In the genomic region with DNA sequence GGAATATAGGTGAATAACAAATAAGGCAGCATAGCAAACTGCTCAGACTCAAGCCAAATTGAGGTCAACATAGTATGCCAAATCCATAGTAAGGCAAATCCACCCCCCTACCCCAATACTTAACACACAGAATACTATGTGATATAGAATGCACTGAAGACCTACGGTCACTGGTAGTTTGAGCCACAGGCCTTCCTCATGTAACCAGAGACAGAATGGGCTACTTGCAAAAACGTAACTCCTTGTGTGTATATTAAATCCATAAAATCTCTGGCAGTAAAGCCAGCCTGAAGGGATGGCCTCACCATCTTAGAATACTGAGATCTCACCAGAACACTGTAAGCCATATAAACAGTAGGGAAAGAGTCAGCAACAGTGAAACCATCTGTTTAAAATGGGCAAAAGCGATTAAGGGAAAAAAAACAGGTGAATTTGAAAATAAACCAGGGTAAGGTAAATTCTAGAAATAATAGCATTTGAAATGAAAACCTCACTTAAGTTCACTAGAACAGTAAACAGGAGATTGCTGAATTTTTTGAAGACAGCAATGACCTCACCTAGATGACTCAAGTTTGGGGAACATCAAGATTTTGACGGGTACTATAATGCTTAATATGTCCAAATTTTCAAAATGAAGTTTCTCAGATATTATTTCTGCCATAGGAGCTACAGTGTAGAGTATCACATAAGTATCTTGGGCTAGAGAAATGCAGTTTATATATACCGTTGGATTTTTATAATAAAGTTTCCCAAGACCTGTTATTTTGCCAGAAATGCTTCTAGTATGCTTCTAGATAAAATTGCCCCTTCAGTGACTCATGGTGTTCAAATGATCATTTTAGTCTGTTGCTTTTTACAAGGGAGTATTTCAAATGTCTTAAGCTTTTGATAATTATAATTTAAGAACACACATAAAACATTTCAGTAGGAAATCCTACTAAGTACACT, we compare ENCODE assay signal across 9 cellular contexts. TPM values are rescaled to one million over a fixed set of nuclear protein-coding genes. Genes with fewer than 3 reads are reported as not detected.
DNase-seq lines count a peak whose midpoint lies in the region; ATAC-seq and TF ChIP-seq lines count a peak whose summit lies in the region.
"Had no signal": no experiment of that assay in that cellular context is flagged by ENCODE, and none has a peak within 500 bp of the region (broad histone marks: within the 10 kb centered on the region; RNA-seq: fewer than 3 reads in every experiment).

No MANE protein-coding gene starts in this region.

- H3K56ac ChIP-seq in H9 (ENCODE audit: insufficient read length, low read depth, low read length) = no peak overlapping the region

- H3K4me3 ChIP-seq in CD8-positive, alpha-beta memory T cell (ENCODE audit: low read length) = no peak overlapping the region
- H3K4me3 ChIP-seq in mesodermal cell (ENCODE audit: extremely low read depth, insufficient read depth, low read length, poor library complexity, severe bottlenecking) = no peak overlapping the region

- H2BK15ac ChIP-seq in H9 (ENCODE audit: low read depth, low read length) = no peak overlapping the region

- no peak overlapping the region for H3K18ac ChIP-seq in H9 (ENCODE audit: insufficient read length, low read depth, low read length)

- H3T11ph ChIP-seq in H9 (ENCODE audit: low read length) = no peak overlapping the region

- no peaks in the 10 kb centered on the region for H3K9me3 ChIP-seq in CD8-positive, alpha-beta memory T cell (ENCODE audit: low read length)
- H3K9me3 ChIP-seq in H9 (ENCODE audit: control insufficient read depth, low read depth, low read length) (no peaks in the 10 kb centered on the region), mesodermal cell (ENCODE audit: control insufficient read depth, low read length) (no peaks in the 10 kb centered on the region)

- peaks cover 42% of the 10 kb centered on the region for H3K4me1 ChIP-seq in CD8-positive, alpha-beta memory T cell (ENCODE audit: insufficient read depth, low read length)
- H3K4me1 ChIP-seq in H9 (ENCODE audit: insufficient read depth, low read length) (no peaks in the 10 kb centered on the region), mesodermal cell (ENCODE audit: control insufficient read depth, insufficient read depth, low read length, poor library complexity, severe bottlenecking) (no peaks in the 10 kb centered on the region)

- no peaks in the 10 kb centered on the region for H3K23me2 ChIP-seq in H9 (ENCODE audit: insufficient read length, low read depth, low read length, poor library complexity, severe bottlenecking)

- peak overlapping the region; percentile 37 to 87 (median 69) for H3K27ac Mint-ChIP-seq in CD8-positive, alpha-beta memory T cell
- peak overlapping the region in 2 of 3 experiments; percentile 81 to 98; a peak in 4 of 7 replicates for H3K27ac Mint-ChIP-seq in H9
- H3K27ac Mint-ChIP-seq in WTC11 = peak overlapping the region; percentile 97

- H3K9me3 Mint-ChIP-seq in CD8-positive, alpha-beta memory T cell = no peaks in the 10 kb centered on the region
- no peaks in the 10 kb centered on the region for H3K9me3 Mint-ChIP-seq in H9
- no peaks in the 10 kb centered on the region for H3K9me3 Mint-ChIP-seq in WTC11

- H4K8ac ChIP-seq in H9 (replicated peaks; ENCODE audit: insufficient read length, low read depth, low read length) = no peak overlapping the region

- no peak overlapping the region for H3K9ac ChIP-seq in H9 (ENCODE audit: extremely low read depth, insufficient read length, low read length)

- no peak overlapping the region for H3K4me2 ChIP-seq in H9 (ENCODE audit: insufficient read depth, insufficient read length, low read length)

- H2BK12ac ChIP-seq in H9 (ENCODE audit: insufficient read length, low read depth, low read length) = no peak overlapping the region

- no peak overlapping the region for H2AK5ac ChIP-seq in H9 (ENCODE audit: insufficient read length, low read length)

- H3K4me1 Mint-ChIP-seq in CD8-positive, alpha-beta memory T cell = peaks cover 72 to 95% (median 89%) of the 10 kb centered on the region in 3 donors
- H3K4me1 Mint-ChIP-seq in H9 = peaks cover 17 to 20% of the 10 kb centered on the region in 2 experiments; a peak in 3 of 4 replicates
- peaks cover 48% of the 10 kb centered on the region for H3K4me1 Mint-ChIP-seq in WTC11

- H2BK5ac ChIP-seq in H9 (ENCODE audit: insufficient read length, low read length) = no peak overlapping the region

- no peak overlapping the region for H4K5ac ChIP-seq in H9 (ENCODE audit: insufficient read length, low read depth, low read length)

- H3K27me3 ChIP-seq in CD8-positive, alpha-beta memory T cell (ENCODE audit: insufficient read depth, low read length, poor library complexity, severe bottlenecking) = no peaks in the 10 kb centered on the region
- no peaks in the 10 kb centered on the region for H3K27me3 ChIP-seq in H9 (ENCODE audit: insufficient read depth, low read length)

- H2BK120ac ChIP-seq in H9 (ENCODE audit: low read depth, low read length, poor library complexity, severe bottlenecking) = no peak overlapping the region

- TF ChIP-seq CTCF in H9 (conservative IDR thresholded peaks at IDR 0.05) (no peak), WTC11 (IDR thresholded peaks at IDR 0.05) (no peak)

- H3K23ac ChIP-seq in H9 (ENCODE audit: insufficient read length, low read depth, low read length) = no peak overlapping the region

- H3K4ac ChIP-seq in H9 (ENCODE audit: low read depth, low read length) = no peak overlapping the region

- no CpG with 5 or more reads among the region's 5 CpGs for WGBS in H9 (ENCODE audit: extremely low coverage, insufficient read length, low lambda C conversion rate)
- 80 to 94% methylated on average over 1 to 3 of the region's 5 CpGs for WGBS in mesodermal cell (ENCODE audit: insufficient coverage in 2 of 2), 2 experiments

- H3K27ac ChIP-seq in CD8-positive, alpha-beta memory T cell (ENCODE audit: low read depth, low read length) = no peak overlapping the region
- H3K27ac ChIP-seq in H9 (ENCODE audit: insufficient read length, low read depth, low read length) (no peak overlapping the region), mesodermal cell (ENCODE audit: low read depth, low read length, severe bottlenecking) (peak overlapping the region; percentile 57)

- DNase-seq in CD8-positive, alpha-beta memory T cell = no peak
- DNase-seq in H9 = no peak
- no peak for DNase-seq in WTC11 (ENCODE audit: low spot score)
- no peak for DNase-seq in NCI-H526 treated with DMSO at 0.1 percent for 48 hours (lab: John Stamatoyannopoulos, UW)
- DNase-seq: EL, NCI-H1694 had no signal

- no peaks in the 10 kb centered on the region for H3K79me1 ChIP-seq in H9 (ENCODE audit: insufficient read depth, low read depth, low read length, poor library complexity, severe bottlenecking)

- H3K27me3 Mint-ChIP-seq in CD8-positive, alpha-beta memory T cell = no peaks in the 10 kb centered on the region
- no peaks in the 10 kb centered on the region; the same call in 1 of the 2 replicates for H3K27me3 Mint-ChIP-seq in H9 (ENCODE audit: low read depth)
- no peaks in the 10 kb centered on the region for H3K27me3 Mint-ChIP-seq in WTC11 (ENCODE audit: low read depth)

- H3K36me3 ChIP-seq in CD8-positive, alpha-beta memory T cell (ENCODE audit: insufficient read depth, low read length) = peaks cover 23% of the 10 kb centered on the region
- H3K36me3 ChIP-seq in mesodermal cell (ENCODE audit: control insufficient read depth, insufficient read depth, low read length) = peaks cover 48% of the 10 kb centered on the region

- CTCF ChIA-PET in CD8-positive, alpha-beta memory T cell (lab: Charles Lee) = interaction anchor here (1.3 to 3.8 kb wide), 3 partner anchors 12 to 97 kb away, joined by 3 to 19 read pairs (median 19); a partner anchor contains a TSS
- CTCF ChIA-PET in WTC11 (lab: Charles Lee) = interaction anchor here (1.8 to 2.2 kb wide), 2 partner anchors 12 to 35 kb away, joined by 6 to 9 read pairs; a partner anchor contains a TSS

- H2BK20ac ChIP-seq in H9 (ENCODE audit: low read depth, low read length, poor library complexity, severe bottlenecking) = no peak overlapping the region

- no peak overlapping the region for H3K14ac ChIP-seq in H9 (ENCODE audit: insufficient read depth, low read length)

- H3K79me2 ChIP-seq in H9 (ENCODE audit: insufficient read depth, low read length) = no peaks in the 10 kb centered on the region

- H3K4me3 Mint-ChIP-seq in CD8-positive, alpha-beta memory T cell = no peak overlapping the region
- H3K4me3 Mint-ChIP-seq in H9 (peak overlapping the region in 1 of 2 experiments; percentile 13; a peak in 1 of 5 replicates), WTC11 (no peak overlapping the region)

- peaks cover 20 to 63% (median 28%) of the 10 kb centered on the region in 3 donors for H3K36me3 Mint-ChIP-seq in CD8-positive, alpha-beta memory T cell
- H3K36me3 Mint-ChIP-seq in H9 (ENCODE audit: insufficient read depth in 1 of 3, low read depth in 3 of 3) (peaks cover 30 to 67% (median 36%) of the 10 kb centered on the region in 3 experiments), WTC11 (peaks cover 50% of the 10 kb centered on the region)

- no peaks in the 10 kb centered on the region for H4K20me1 ChIP-seq in H9 (ENCODE audit: control insufficient read depth, insufficient read depth, insufficient read length)

- ATAC-seq in WTC11 (no peak; the same call in 1 of the 2 replicates), HG03439 (IDR thresholded peaks at IDR 0.05; ENCODE audit: unreplicated experiment) (no peak), HG02870 (IDR thresholded peaks at IDR 0.05; ENCODE audit: unreplicated experiment) (no peak)

- H4K91ac ChIP-seq in H9 (ENCODE audit: insufficient read length, low read depth, low read length) = no peak overlapping the region

- POLR2A ChIA-PET in CD8-positive, alpha-beta memory T cell (lab: Charles Lee) = interaction anchor here (0.6 to 3.7 kb wide), 3 partner anchors 12 to 95 kb away, joined by 3 to 50 read pairs (median 6); a partner anchor contains a TSS
- POLR2A ChIA-PET in WTC11 (lab: Charles Lee) = interaction anchor here (1.6 to 3.2 kb wide), 4 partner anchors 12 to 34 kb away, joined by 10 to 35 read pairs (median 16); a partner anchor contains a TSS

- no peak overlapping the region for H2AFZ ChIP-seq in H9 (ENCODE audit: low read length)

TF ChIP-seq in WTC11, 78 proteins besides CTCF, POLR2A, EP300 and RAD21 (continues in another document):
- TF ChIP-seq MYBL2 (CRISPR knock-in tag; IDR thresholded peaks at IDR 0.05) = no peak

RNA-seq across cellular contexts. Expression of a gene that starts 13.9 kb away (rescaled TPM):
- total RNA-seq in CD8-positive, alpha-beta memory T cell = 100 to 1,000 TPM; 950 to 966 TPM
- polyA plus RNA-seq in CD8-positive, alpha-beta memory T cell = 742 TPM
- 1,123 and 1,137 TPM in 2 replicates for total RNA-seq in H9 (2021)
- 1,081 to 1,101 TPM (median 1,097 TPM) in 3 replicates for total RNA-seq in WTC11 (2021)
- polyA plus RNA-seq in mesodermal cell (2013, experiment 1 of 2) = 704 TPM
- 808 TPM for polyA plus RNA-seq in mesodermal cell (2013, experiment 2 of 2)

RNA-seq across cellular contexts. Expression of a gene that starts 14.9 kb away (rescaled TPM):
- total RNA-seq in CD8-positive, alpha-beta memory T cell = 100 to 1,000 TPM; 293 to 296 TPM
- 107 TPM for polyA plus RNA-seq in CD8-positive, alpha-beta memory T cell
- total RNA-seq in H9 (2021) = 287 and 288 TPM in 2 replicates
- 204 to 232 TPM (median 213 TPM) in 3 replicates for total RNA-seq in WTC11 (2021)
- 210 TPM for polyA plus RNA-seq in mesodermal cell (2013, experiment 1 of 2)
- 263 TPM for polyA plus RNA-seq in mesodermal cell (2013, experiment 2 of 2)

RNA-seq across cellular contexts. Expression of a gene that starts 34.6 kb away (rescaled TPM):
- total RNA-seq in CD8-positive, alpha-beta memory T cell = 10 to 100 TPM; 43.5 to 47.4 TPM
- 6.5 TPM for polyA plus RNA-seq in CD8-positive, alpha-beta memory T cell
- total RNA-seq in H9 (2021) = 46.1 and 46.9 TPM in 2 replicates
- total RNA-seq in WTC11 (2021) = 66.8 to 68.6 TPM (median 68.5 TPM) in 3 replicates
- polyA plus RNA-seq in mesodermal cell (2013, experiment 1 of 2) = 19.0 TPM
- 18.1 TPM for polyA plus RNA-seq in mesodermal cell (2013, experiment 2 of 2)
